11 cellular contexts compared by ENCODE assay signal in the genomic region with DNA sequence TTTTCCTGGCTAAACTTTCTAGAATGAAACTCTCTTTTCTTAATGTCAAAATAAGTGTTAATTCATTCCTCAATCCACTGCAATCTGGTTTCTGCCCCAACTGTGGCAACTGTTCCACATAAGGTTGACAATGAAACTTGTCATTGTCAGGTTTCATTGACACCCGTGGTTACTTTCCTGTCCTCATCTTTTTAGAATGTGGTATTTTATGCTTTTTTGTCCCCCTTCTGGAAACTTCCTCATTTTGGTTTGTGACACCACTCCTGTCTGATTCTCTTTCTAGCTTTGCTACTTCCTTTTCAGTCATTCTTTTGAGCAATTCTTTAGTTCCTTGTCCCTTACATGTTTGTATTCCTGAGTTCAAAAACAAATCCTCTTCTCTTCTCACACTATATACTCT. TPM values are rescaled to one million over a fixed set of nuclear protein-coding genes. Genes with fewer than 3 reads are reported as not detected.
A peak's percentile ranks its signal among the peaks of the same experiment; 100 is the strongest.
DNase-seq lines count a peak whose midpoint lies in the region; ATAC-seq and TF ChIP-seq lines count a peak whose summit lies in the region.
"Had no signal": no experiment of that assay in that cellular context is flagged by ENCODE, and none has a peak within 500 bp of the region (broad histone marks: within the 10 kb centered on the region; RNA-seq: fewer than 3 reads in every experiment).

No MANE protein-coding gene starts in this region.

- TF ChIP-seq CTCF in GM12865 (IDR thresholded peaks at IDR 0.05; ENCODE audit: insufficient read depth, low read depth, low read length, missing control alignments): no peak

- H3K36me3 Mint-ChIP-seq in T-helper 1 cell treated with Interleukin-12 subunit alpha and Interleukin-12 subunit beta and Interleukin-4 antibody, amounts not matched to agents 30 μg/mL and 1 μg/mL, for 36 hours (ENCODE audit: low read depth): peaks cover 47% of the 10 kb centered on the region
- peaks cover 0 to 59% (median 17%) of the 10 kb centered on the region in 5 donors for H3K36me3 Mint-ChIP-seq in naive thymus-derived CD4-positive, alpha-beta T cell

- H3K27ac Mint-ChIP-seq in T-helper 1 cell treated with Interleukin-12 subunit alpha and Interleukin-12 subunit beta and Interleukin-4 antibody, amounts not matched to agents 30 μg/mL and 1 μg/mL, for 36 hours: peak overlapping the region; percentile 70
- H3K27ac Mint-ChIP-seq in naive thymus-derived CD4-positive, alpha-beta T cell: peak overlapping the region; percentile 26 to 93 (median 77)

- no peaks in the 10 kb centered on the region for H3K27me3 Mint-ChIP-seq in T-helper 1 cell treated with Interleukin-12 subunit alpha and Interleukin-12 subunit beta and Interleukin-4 antibody, amounts not matched to agents 30 μg/mL and 1 μg/mL, for 36 hours (ENCODE audit: low read depth)
- H3K27me3 Mint-ChIP-seq in naive thymus-derived CD4-positive, alpha-beta T cell: no peaks in the 10 kb centered on the region

- peaks cover 16% of the 10 kb centered on the region for H3K9me3 Mint-ChIP-seq in T-helper 1 cell treated with Interleukin-12 subunit alpha and Interleukin-12 subunit beta and Interleukin-4 antibody, amounts not matched to agents 30 μg/mL and 1 μg/mL, for 36 hours
- peaks cover 4 to 37% (median 10%) of the 10 kb centered on the region in 11 donors for H3K9me3 Mint-ChIP-seq in naive thymus-derived CD4-positive, alpha-beta T cell

- H3K27me3 ChIP-seq in naive thymus-derived CD4-positive, alpha-beta T cell (ENCODE audit: control insufficient read depth in 2 of 2, insufficient read depth in 2 of 2, low read length in 2 of 2): no peaks in the 10 kb centered on the region

- CTCF ChIA-PET in naive thymus-derived CD4-positive, alpha-beta T cell (lab: Charles Lee): interaction anchor here (1.2 to 4.0 kb wide), 5 partner anchors 8 to 272 kb away, joined by 4 to 14 read pairs (median 4); no protein-coding TSS in a partner anchor

- H3K27ac ChIP-seq in naive thymus-derived CD4-positive, alpha-beta T cell (ENCODE audit: low read depth, low read length): no peak overlapping the region
- H3K27ac ChIP-seq: skin epidermis had no signal

- ATAC-seq in HG02938 (IDR thresholded peaks at IDR 0.05; ENCODE audit: unreplicated experiment): peak; percentile 54
- peak; percentile 56 for ATAC-seq in naive thymus-derived CD4-positive, alpha-beta T cell

- H3K9me3 ChIP-seq in naive thymus-derived CD4-positive, alpha-beta T cell (ENCODE audit: control insufficient read depth in 2 of 3, low read length in 3 of 3): no peaks in the 10 kb centered on the region

- H3K36me3 ChIP-seq in naive thymus-derived CD4-positive, alpha-beta T cell (ENCODE audit: control insufficient read depth in 2 of 3, insufficient read depth in 3 of 3, low read length in 3 of 3): no peaks in the 10 kb centered on the region

- peaks cover 59% of the 10 kb centered on the region for H3K4me1 Mint-ChIP-seq in T-helper 1 cell treated with Interleukin-12 subunit alpha and Interleukin-12 subunit beta and Interleukin-4 antibody, amounts not matched to agents 30 μg/mL and 1 μg/mL, for 36 hours (ENCODE audit: low read depth)
- peaks cover 39 to 77% (median 66%) of the 10 kb centered on the region in 7 donors for H3K4me1 Mint-ChIP-seq in naive thymus-derived CD4-positive, alpha-beta T cell

- peak overlapping the region; percentile 50 for H3K4me3 Mint-ChIP-seq in T-helper 1 cell treated with Interleukin-12 subunit alpha and Interleukin-12 subunit beta and Interleukin-4 antibody, amounts not matched to agents 30 μg/mL and 1 μg/mL, for 36 hours
- peak overlapping the region; percentile 6 to 65 (median 51) for H3K4me3 Mint-ChIP-seq in naive thymus-derived CD4-positive, alpha-beta T cell

- H3K4me3 ChIP-seq in GM12865 (ENCODE audit: low read depth, low read length): no peak overlapping the region
- H3K4me3 ChIP-seq in naive thymus-derived CD4-positive, alpha-beta T cell (ENCODE audit: low read length): no peak overlapping the region
- H3K4me3 ChIP-seq: skin epidermis had no signal

- POLR2A ChIA-PET in naive thymus-derived CD4-positive, alpha-beta T cell (lab: Charles Lee): interaction anchor here (0.6 to 5.5 kb wide), 11 partner anchors 9 to 191 kb away, joined by 3 to 44 read pairs (median 5); partner anchors contain the start of genes PDE3B and PSMA1

- peak; percentile 21 for DNase-seq in GM12865 (ENCODE audit: low read depth)
- peak in 3 of 9 donors; percentile 14 to 45 (median 41) for DNase-seq in naive thymus-derived CD4-positive, alpha-beta T cell
- no peak for DNase-seq in inferior parietal cortex (ENCODE audit: extremely low spot score)
- DNase-seq in iPS-NIHi7 (ENCODE audit: extremely low spot score): no peak
- no peak for DNase-seq in NCI-H345 (lab: John Stamatoyannopoulos, UW)
- no peak for DNase-seq in foreskin melanocyte
- DNase-seq: DMS79, NCI-H1105 treated with DMSO at 0.1 percent for 48 hours had no signal

- intact Hi-C loops in naive thymus-derived CD4-positive, alpha-beta T cell (cut with micrococcal nuclease): loop anchor here in 1 of 2 donors (5.0 kb wide), 1 partner anchor 436 kb away; the partner anchor contains the start of gene CALCB

- peaks cover 39 to 57% of the 10 kb centered on the region in 2 donors for H3K4me1 ChIP-seq in naive thymus-derived CD4-positive, alpha-beta T cell (ENCODE audit: control insufficient read depth in 2 of 2, insufficient read depth in 2 of 2, low read length in 2 of 2)

RNA-seq across cellular contexts. Expression of gene PDE3B, which starts 7.5 kb away (rescaled TPM):
- 100 to 1,000 TPM in 4 of 5 experiments, 10 to 100 TPM in 1; 79.6 to 268 (median 151) TPM for total RNA-seq in naive thymus-derived CD4-positive, alpha-beta T cell
- polyA plus RNA-seq in naive thymus-derived CD4-positive, alpha-beta T cell: 10 to 100 TPM; 49.7 to 81.2 TPM
